24 cellular contexts compared by ENCODE assay signal in genomic region chr2:8393506-8393905, GRCh38.
DNase-seq lines count a peak whose midpoint lies in the region; ATAC-seq and TF ChIP-seq lines count a peak whose summit lies in the region.
"Had no signal": no experiment of that assay in that cellular context is flagged by ENCODE, and none has a peak within 500 bp of the region (broad histone marks: within the 10 kb centered on the region; RNA-seq: fewer than 3 reads in every experiment).

No MANE protein-coding gene starts in this region.

- peaks cover 0 to 12% (median under 1%) of the 10 kb centered on the region in 11 experiments; a peak in 6 of 22 replicates for H3K9me3 ChIP-seq in BLaER1 treated with 17β-estradiol and CSF1 and Interleukin-3, amounts not matched to agents 10 nM and 100 nM (replicated peaks in 1 of 11)
- no peaks in the 10 kb centered on the region for H3K9me3 ChIP-seq in esophagus muscularis mucosa
- H3K9me3 ChIP-seq in PC-9 (ENCODE audit: insufficient read depth, low read depth) = no peaks in the 10 kb centered on the region
- H3K9me3 ChIP-seq: A549, BE2C had no signal

- no peak overlapping the region for H3K4me3 Mint-ChIP-seq in osteocyte (ENCODE audit: unreplicated experiment)
- H3K4me3 Mint-ChIP-seq: CD4-positive, alpha-beta memory T cell; CD4-positive, CD25-positive, alpha-beta regulatory T cell; CD8-positive, alpha-beta memory T cell had no signal

- no peak for TF ChIP-seq POLR2A in esophagus muscularis mucosa (IDR thresholded peaks at IDR 0.05; ENCODE audit: low read depth)

- H3K4me3 ChIP-seq in BLaER1 treated with 17β-estradiol and CSF1 and Interleukin-3, amounts not matched to agents 10 nM and 100 nM = no peak overlapping the region
- H3K4me3 ChIP-seq in esophagus muscularis mucosa = no peak overlapping the region
- H3K4me3 ChIP-seq in PC-9 = no peak overlapping the region
- H3K4me3 ChIP-seq: A549, GM12878 had no signal

- CTCF ChIA-PET in PC-9 (lab: Charles Lee) = no interaction called here

- no peaks in the 10 kb centered on the region for H3K27me3 ChIP-seq in BLaER1 treated with 17β-estradiol and CSF1 and Interleukin-3, amounts not matched to agents 10 nM and 100 nM
- H3K27me3 ChIP-seq in esophagus muscularis mucosa (no peaks in the 10 kb centered on the region), PC-9 (ENCODE audit: insufficient read depth, low read depth) (peaks cover 55% of the 10 kb centered on the region)
- H3K27me3 ChIP-seq: BE2C had no signal

- no peak for TF ChIP-seq EP300 in esophagus muscularis mucosa (IDR thresholded peaks at IDR 0.05)

- BruUV-seq in PC-9 (replicated peaks; lab: Mats Ljungman, UMichigan) = no TSS peak

- POLR2A ChIA-PET in PC-9 (lab: Charles Lee; ENCODE audit: unreplicated experiment) = no interaction called here

- no peak overlapping the region for H2AFZ ChIP-seq in PC-9

- H4K20me1 ChIP-seq in BLaER1 treated with 17β-estradiol and CSF1 and Interleukin-3, amounts not matched to agents 10 nM and 100 nM = no peaks in the 10 kb centered on the region
- no peaks in the 10 kb centered on the region for H4K20me1 ChIP-seq in PC-9 (ENCODE audit: insufficient read depth)

- H3K27ac Mint-ChIP-seq in osteocyte (ENCODE audit: unreplicated experiment) = no peak overlapping the region
- H3K27ac Mint-ChIP-seq: CD14-positive monocyte; CD4-positive, alpha-beta memory T cell; CD4-positive, CD25-positive, alpha-beta regulatory T cell had no signal

- H3K79me2 ChIP-seq in PC-9 (ENCODE audit: low read depth) = no peaks in the 10 kb centered on the region

- WGBS in esophagus muscularis mucosa = 100% methylated on average over 5 of the region's 6 CpGs

- peaks cover 5% of the 10 kb centered on the region for H3F3A ChIP-seq in PC-9 (ENCODE audit: insufficient read depth, low read depth)

- no peaks in the 10 kb centered on the region for H3K36me3 ChIP-seq in BLaER1 treated with 17β-estradiol and CSF1 and Interleukin-3, amounts not matched to agents 10 nM and 100 nM
- H3K36me3 ChIP-seq in esophagus muscularis mucosa = no peaks in the 10 kb centered on the region
- no peaks in the 10 kb centered on the region for H3K36me3 ChIP-seq in PC-9 (ENCODE audit: low read depth)
- H3K36me3 ChIP-seq: BE2C had no signal

- H3K4me1 ChIP-seq in BLaER1 treated with 17β-estradiol and CSF1 and Interleukin-3, amounts not matched to agents 10 nM and 100 nM = peaks cover 37 to 61% (median 44%) of the 10 kb centered on the region in 10 experiments
- H3K4me1 ChIP-seq in esophagus muscularis mucosa (no peaks in the 10 kb centered on the region), PC-9 (replicated peaks; ENCODE audit: insufficient read depth) (no peaks in the 10 kb centered on the region)

- no peaks in the 10 kb centered on the region for H3K36me3 Mint-ChIP-seq in osteocyte (ENCODE audit: unreplicated experiment)
- H3K36me3 Mint-ChIP-seq: CD14-positive monocyte; CD4-positive, CD25-positive, alpha-beta regulatory T cell had no signal

- no peaks in the 10 kb centered on the region for H3K9me3 Mint-ChIP-seq in osteocyte (ENCODE audit: unreplicated experiment)
- H3K9me3 Mint-ChIP-seq: CD4-positive, alpha-beta memory T cell; CD4-positive, CD25-positive, alpha-beta regulatory T cell; CD8-positive, alpha-beta memory T cell had no signal

- H3K4me2 ChIP-seq in BLaER1 treated with 17β-estradiol and CSF1 and Interleukin-3, amounts not matched to agents 10 nM and 100 nM = peak overlapping the region; percentile 50 to 88 (median 71); a peak in 21 of 22 replicates
- no peak overlapping the region for H3K4me2 ChIP-seq in PC-9
- H3K4me2 ChIP-seq: A549 had no signal

- no peak for ATAC-seq in GM18858 (IDR thresholded peaks at IDR 0.05; ENCODE audit: unreplicated experiment)
- ATAC-seq: A549, GM12878 had no signal

- H3K9ac ChIP-seq in BLaER1 treated with 17β-estradiol and CSF1 and Interleukin-3, amounts not matched to agents 10 nM and 100 nM = peak overlapping the region in 1 of 11 experiments; percentile 21; a peak in 1 of 22 replicates

- no peaks in the 10 kb centered on the region for H3K4me1 Mint-ChIP-seq in osteocyte (ENCODE audit: unreplicated experiment)

- no peaks in the 10 kb centered on the region for H3K27me3 Mint-ChIP-seq in osteocyte (ENCODE audit: unreplicated experiment)
- H3K27me3 Mint-ChIP-seq: CD4-positive, alpha-beta memory T cell; CD4-positive, CD25-positive, alpha-beta regulatory T cell had no signal

- intact Hi-C loops in esophagus muscularis mucosa (cut with DNase I) (no loop called here), PC-9 (cut with micrococcal nuclease; ENCODE audit: unreplicated experiment) (no loop called here)

- peak overlapping the region in 7 of 11 experiments; percentile 25 to 68 (median 53); a peak in 12 of 22 replicates for H3K27ac ChIP-seq in BLaER1 treated with 17β-estradiol and CSF1 and Interleukin-3, amounts not matched to agents 10 nM and 100 nM
- no peak overlapping the region for H3K27ac ChIP-seq in esophagus muscularis mucosa (replicated peaks in 1 of 4)
- H3K27ac ChIP-seq in PC-9 = no peak overlapping the region
- H3K27ac ChIP-seq: 22Rv1, A549 had no signal

- TF ChIP-seq CTCF in esophagus muscularis mucosa (IDR thresholded peaks at IDR 0.05) (no peak), osteocyte (IDR thresholded peaks at IDR 0.05) (no peak), PC-9 (conservative IDR thresholded peaks at IDR 0.05) (no peak)

- peak; percentile 47 for DNase-seq in activated CD8-positive, alpha-beta memory T cell treated with anti-CD3 and anti-CD28 coated beads for 24 hours
- DNase-seq in activated CD8-positive, alpha-beta memory T cell treated with anti-CD3 and anti-CD28 coated beads, Interleukin-2, amount 50 U/mL, for 48 hours = no peak
- peak; percentile 72 for DNase-seq in esophagus muscularis mucosa (ENCODE audit: extremely low spot score)
- peak; percentile 64 for DNase-seq in osteocyte (ENCODE audit: extremely low spot score, unreplicated experiment)
- no peak for DNase-seq in PC-9
- no peak for DNase-seq in islet precursor cell
- DNase-seq: ACHN; BE2C; C1 segment of cervical spinal cord; CD4-positive, alpha-beta memory T cell; CD4-positive, CD25-positive, alpha-beta regulatory T cell; CD8-positive, alpha-beta memory T cell; COR-L47; DMS 273 treated with DMSO at 0.1 percent for 48 hours; DMS153; DMS53; DMS79; EL had no signal

- no peaks in the 10 kb centered on the region for H3K9me2 ChIP-seq in PC-9 (ENCODE audit: insufficient read depth)

Comparison
In these comparisons a context has a peak if more than half of its experiments do, and no peak if none do; other contexts are left out.
1. DNase-seq: peak in activated CD8-positive, alpha-beta memory T cell treated with anti-CD3 and anti-CD28 coated beads for 24 hours (single experiment), esophagus muscularis mucosa (single experiment) and osteocyte (single experiment); none in activated CD8-positive, alpha-beta memory T cell treated with anti-CD3 and anti-CD28 coated beads, Interleukin-2, amount 50 U/mL, for 48 hours (single experiment), PC-9 (0 of 2) and islet precursor cell (single experiment).
2. H3K27ac ChIP-seq: peak in BLaER1 treated with 17β-estradiol and CSF1 and Interleukin-3, amounts not matched to agents 10 nM and 100 nM (7 of 11); none in esophagus muscularis mucosa (0 of 4) and PC-9 (single experiment).